In genomic region chr11:118198370-118198769, GRCh38 we compare ENCODE assay signal across 8 cellular contexts. TPM values are rescaled to one million over a fixed set of nuclear protein-coding genes. Genes with fewer than 3 reads are reported as not detected.
DNase-seq lines count a peak whose midpoint lies in the region; ATAC-seq lines count a peak whose summit lies in the region.

No MANE protein-coding gene starts in this region.

- DNase-seq in NCI-H82 (lab: John Stamatoyannopoulos, UW) (peak; percentile 68), NCI-H82 treated with DMSO at 0.1 percent for 48 hours (lab: John Stamatoyannopoulos, UW; ENCODE audit: unreplicated experiment) (no peak), NCI-H2196 treated with DMSO at 0.1 percent for 48 hours (lab: John Stamatoyannopoulos, UW; ENCODE audit: unreplicated experiment) (peak; percentile 48), left lobe of liver (ENCODE audit: low spot score) (peak; percentile 79)
- peak; percentile 81 to 84 for DNase-seq in activated CD4-positive, alpha-beta T cell treated with anti-CD3 and anti-CD28 coated beads for 24 hours (ENCODE audit: low read depth in 2 of 2)
- DNase-seq in central memory CD4-positive, alpha-beta T cell, result peak; percentile 73
- DNase-seq in stimulated activated CD4-positive, alpha-beta T cell treated with anti-CD3 and anti-CD28 coated beads, Interleukin-4, amount 100 ng/mL, for 1 hour, result peak; percentile 90

- ATAC-seq in left lobe of liver (peak; percentile 58), HG02759 (IDR thresholded peaks at IDR 0.05; ENCODE audit: unreplicated experiment) (no peak)

RNA-seq across cellular contexts. Expression of gene SCN2B, which starts 21.9 kb away (rescaled TPM):
- total RNA-seq in left lobe of liver, result not detected

RNA-seq across cellular contexts. Expression of gene JAML, which starts 26.4 kb away (rescaled TPM):
- total RNA-seq in left lobe of liver, result 1.9 TPM

RNA-seq across cellular contexts. Expression of gene SCN4B, which starts 45.7 kb away (rescaled TPM):
- 0.20 TPM for total RNA-seq in left lobe of liver

RNA-seq across cellular contexts. Expression of gene MPZL3, which starts 53.8 kb away (rescaled TPM):
- 5.8 TPM for total RNA-seq in left lobe of liver
